8 cellular contexts compared by ENCODE assay signal in genomic region chr1:110630770-110631663, GRCh38. TPM values are rescaled to one million over a fixed set of nuclear protein-coding genes. Genes with fewer than 3 reads are reported as not detected.
DNase-seq lines count a peak whose midpoint lies in the region; ATAC-seq lines count a peak whose summit lies in the region.

No MANE protein-coding gene starts in this region.

- ATAC-seq in GM19324 (IDR thresholded peaks at IDR 0.05; ENCODE audit: low FRiP score, unreplicated experiment): peak; percentile 49
- peak; percentile 56 for ATAC-seq in HG03280 (IDR thresholded peaks at IDR 0.05; ENCODE audit: unreplicated experiment)

- H3K4me3 Mint-ChIP-seq in activated CD4-positive, alpha-beta T cell treated with anti-CD3 and anti-CD28 coated beads, Interleukin-2, amount 10 ng/mL, durations not matched to agents 24 days and 14 days: no peak overlapping the region

- H3K36me3 Mint-ChIP-seq in activated CD4-positive, alpha-beta T cell treated with anti-CD3 and anti-CD28 coated beads, Interleukin-2, amount 10 ng/mL, durations not matched to agents 24 days and 14 days (ENCODE audit: low read depth): peaks cover 5% of the 10 kb centered on the region

- DNase-seq in C1 segment of cervical spinal cord (lab: John Stamatoyannopoulos, UW): peak in 10 of 14 donors; percentile 18 to 52 (median 33)
- peak; percentile 57 for DNase-seq in NCI-H510A treated with DMSO at 0.1 percent for 48 hours (lab: John Stamatoyannopoulos, UW)
- peak; percentile 96 for DNase-seq in activated CD4-positive, alpha-beta T cell treated with anti-CD3 and anti-CD28 coated beads, Interleukin-2, amount 10 ng/mL, durations not matched to agents 24 days and 14 days
- peak; percentile 31 for DNase-seq in dedifferentiated amniotic fluid mesenchymal stem cell (ENCODE audit: extremely low spot score)
- peak; percentile 81 for DNase-seq in medulla oblongata (ENCODE audit: extremely low spot score)
- DNase-seq in stimulated activated CD8-positive, alpha-beta memory T cell treated with anti-CD3 and anti-CD28 coated beads, Interleukin-2, amount 100 ng/mL, for 48 hours (ENCODE audit: low read depth in 2 of 2): peak; percentile 68 to 72

- H3K4me1 Mint-ChIP-seq in activated CD4-positive, alpha-beta T cell treated with anti-CD3 and anti-CD28 coated beads, Interleukin-2, amount 10 ng/mL, durations not matched to agents 24 days and 14 days: peaks cover 57% of the 10 kb centered on the region

- H3K9me3 Mint-ChIP-seq in activated CD4-positive, alpha-beta T cell treated with anti-CD3 and anti-CD28 coated beads, Interleukin-2, amount 10 ng/mL, durations not matched to agents 24 days and 14 days: no peaks in the 10 kb centered on the region

- no peaks in the 10 kb centered on the region for H3K27me3 Mint-ChIP-seq in activated CD4-positive, alpha-beta T cell treated with anti-CD3 and anti-CD28 coated beads, Interleukin-2, amount 10 ng/mL, durations not matched to agents 24 days and 14 days

- intact Hi-C loops in activated CD4-positive, alpha-beta T cell treated with anti-CD3 and anti-CD28 coated beads, Interleukin-2, amount 10 ng/mL, durations not matched to agents 24 days and 14 days (cut with micrococcal nuclease): loop anchor here (1.0 to 10.0 kb wide), 7 partner anchors 16 to 964 kb away; partner anchors contain the start of gene LRIF1

- H3K27ac Mint-ChIP-seq in activated CD4-positive, alpha-beta T cell treated with anti-CD3 and anti-CD28 coated beads, Interleukin-2, amount 10 ng/mL, durations not matched to agents 24 days and 14 days: no peak overlapping the region

RNA-seq across cellular contexts. Expression of gene KCNA2, which starts 24.9 kb away (rescaled TPM):
- total RNA-seq in activated CD4-positive, alpha-beta T cell treated with anti-CD3 and anti-CD28 coated beads, Interleukin-2, amount 10 ng/mL, durations not matched to agents 24 days and 14 days: 0.36 and 0.58 TPM in 2 replicates

RNA-seq across cellular contexts. Expression of gene KCNA3, which starts 43.7 kb away (rescaled TPM):
- total RNA-seq in activated CD4-positive, alpha-beta T cell treated with anti-CD3 and anti-CD28 coated beads, Interleukin-2, amount 10 ng/mL, durations not matched to agents 24 days and 14 days: 26.9 and 29.5 TPM in 2 replicates

Comparison
In these comparisons a context has a peak if more than half of its experiments do, and no peak if none do; other contexts are left out.
1. Peak in every context shown above with its lines: DNase-seq and ATAC-seq.
2. DNase-seq: peak in every context shown above with its lines; median percentile 96 in activated CD4-positive, alpha-beta T cell treated with anti-CD3 and anti-CD28 coated beads, Interleukin-2, amount 10 ng/mL, durations not matched to agents 24 days and 14 days; 81 in medulla oblongata; 70 in stimulated activated CD8-positive, alpha-beta memory T cell treated with anti-CD3 and anti-CD28 coated beads, Interleukin-2, amount 100 ng/mL, for 48 hours; 57 in NCI-H510A treated with DMSO at 0.1 percent for 48 hours; 33 in C1 segment of cervical spinal cord; 31 in dedifferentiated amniotic fluid mesenchymal stem cell.